ENCODE assay signal across 1 cellular context in the genomic region with DNA sequence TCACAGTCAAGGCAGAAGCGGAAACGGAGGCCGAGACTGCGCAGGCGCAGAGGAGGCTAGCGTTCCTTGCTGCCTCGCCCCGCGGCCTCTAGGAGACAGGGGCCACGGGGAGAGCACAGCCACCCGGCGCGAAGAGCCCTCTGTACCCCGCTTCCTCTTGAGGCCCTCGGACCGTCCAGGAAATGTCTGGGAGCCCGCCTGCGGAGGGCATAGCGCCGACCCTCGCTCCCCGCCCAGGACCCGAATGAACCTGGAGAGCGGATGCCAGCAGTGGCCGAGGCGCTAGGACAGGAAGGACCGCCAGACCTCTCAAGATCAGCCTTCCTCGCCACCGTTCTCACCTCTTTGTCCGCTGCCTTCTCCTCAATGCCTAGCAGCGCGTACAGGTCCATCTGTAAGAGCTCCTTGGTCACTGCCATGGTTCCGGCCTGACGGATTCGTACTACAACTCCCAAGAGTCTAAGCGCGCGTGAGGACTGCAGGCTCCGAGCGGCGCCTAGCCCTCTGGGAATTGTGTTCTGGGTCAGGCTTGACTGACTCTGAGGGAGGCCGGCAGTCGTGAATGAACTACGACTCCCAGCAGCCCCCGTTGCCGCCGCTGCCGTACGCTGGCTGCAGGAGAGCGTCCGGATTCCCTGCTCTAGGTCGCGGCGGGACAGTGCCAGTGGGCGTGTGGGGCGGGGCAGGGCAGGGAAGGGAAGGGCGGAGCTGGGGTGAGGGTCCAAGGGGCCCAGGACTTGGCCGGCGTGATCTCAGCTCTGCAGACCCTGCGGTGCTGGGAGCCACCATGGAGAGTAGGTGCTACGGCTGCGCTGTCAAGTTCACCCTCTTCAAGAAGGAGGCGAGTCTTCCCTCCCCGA.
TF ChIP-seq lines count a peak whose summit lies in the region.

A gene with protein sequence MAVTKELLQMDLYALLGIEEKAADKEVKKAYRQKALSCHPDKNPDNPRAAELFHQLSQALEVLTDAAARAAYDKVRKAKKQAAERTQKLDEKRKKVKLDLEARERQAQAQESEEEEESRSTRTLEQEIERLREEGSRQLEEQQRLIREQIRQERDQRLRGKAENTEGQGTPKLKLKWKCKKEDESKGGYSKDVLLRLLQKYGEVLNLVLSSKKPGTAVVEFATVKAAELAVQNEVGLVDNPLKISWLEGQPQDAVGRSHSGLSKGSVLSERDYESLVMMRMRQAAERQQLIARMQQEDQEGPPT (minus strand): TSS at position 446 of the 860 bp plus-strand sequence. CDS start 27 bp downstream, at position 419.
A gene with protein sequence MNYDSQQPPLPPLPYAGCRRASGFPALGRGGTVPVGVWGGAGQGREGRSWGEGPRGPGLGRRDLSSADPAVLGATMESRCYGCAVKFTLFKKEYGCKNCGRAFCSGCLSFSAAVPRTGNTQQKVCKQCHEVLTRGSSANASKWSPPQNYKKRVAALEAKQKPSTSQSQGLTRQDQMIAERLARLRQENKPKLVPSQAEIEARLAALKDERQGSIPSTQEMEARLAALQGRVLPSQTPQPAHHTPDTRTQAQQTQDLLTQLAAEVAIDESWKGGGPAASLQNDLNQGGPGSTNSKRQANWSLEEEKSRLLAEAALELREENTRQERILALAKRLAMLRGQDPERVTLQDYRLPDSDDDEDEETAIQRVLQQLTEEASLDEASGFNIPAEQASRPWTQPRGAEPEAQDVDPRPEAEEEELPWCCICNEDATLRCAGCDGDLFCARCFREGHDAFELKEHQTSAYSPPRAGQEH (plus strand): TSS at position 62 of the 860 bp plus-strand sequence. CDS start 501 bp downstream, at position 563.

TF ChIP-seq in K562, 482 proteins besides CTCF, POLR2A, EP300 and RAD21 (continued from another document and continues in another):
- TF ChIP-seq, protein P1, sequence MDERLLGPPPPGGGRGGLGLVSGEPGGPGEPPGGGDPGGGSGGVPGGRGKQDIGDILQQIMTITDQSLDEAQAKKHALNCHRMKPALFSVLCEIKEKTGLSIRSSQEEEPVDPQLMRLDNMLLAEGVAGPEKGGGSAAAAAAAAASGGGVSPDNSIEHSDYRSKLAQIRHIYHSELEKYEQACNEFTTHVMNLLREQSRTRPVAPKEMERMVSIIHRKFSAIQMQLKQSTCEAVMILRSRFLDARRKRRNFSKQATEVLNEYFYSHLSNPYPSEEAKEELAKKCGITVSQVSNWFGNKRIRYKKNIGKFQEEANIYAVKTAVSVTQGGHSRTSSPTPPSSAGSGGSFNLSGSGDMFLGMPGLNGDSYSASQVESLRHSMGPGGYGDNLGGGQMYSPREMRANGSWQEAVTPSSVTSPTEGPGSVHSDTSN (CRISPR knock-in tag; IDR thresholded peaks at IDR 0.05; ENCODE audit: low read depth), result no peak
- TF ChIP-seq, protein P1 (tag; conservative IDR thresholded peaks at IDR 0.05; ENCODE audit: low read depth), result no peak
- TF ChIP-seq TGIF2 (CRISPR knock-in tag; IDR thresholded peaks at IDR 0.05), result no peak
- TF ChIP-seq, protein P2, sequence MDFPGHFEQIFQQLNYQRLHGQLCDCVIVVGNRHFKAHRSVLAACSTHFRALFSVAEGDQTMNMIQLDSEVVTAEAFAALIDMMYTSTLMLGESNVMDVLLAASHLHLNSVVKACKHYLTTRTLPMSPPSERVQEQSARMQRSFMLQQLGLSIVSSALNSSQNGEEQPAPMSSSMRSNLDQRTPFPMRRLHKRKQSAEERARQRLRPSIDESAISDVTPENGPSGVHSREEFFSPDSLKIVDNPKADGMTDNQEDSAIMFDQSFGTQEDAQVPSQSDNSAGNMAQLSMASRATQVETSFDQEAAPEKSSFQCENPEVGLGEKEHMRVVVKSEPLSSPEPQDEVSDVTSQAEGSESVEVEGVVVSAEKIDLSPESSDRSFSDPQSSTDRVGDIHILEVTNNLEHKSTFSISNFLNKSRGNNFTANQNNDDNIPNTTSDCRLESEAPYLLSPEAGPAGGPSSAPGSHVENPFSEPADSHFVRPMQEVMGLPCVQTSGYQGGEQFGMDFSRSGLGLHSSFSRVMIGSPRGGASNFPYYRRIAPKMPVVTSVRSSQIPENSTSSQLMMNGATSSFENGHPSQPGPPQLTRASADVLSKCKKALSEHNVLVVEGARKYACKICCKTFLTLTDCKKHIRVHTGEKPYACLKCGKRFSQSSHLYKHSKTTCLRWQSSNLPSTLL (IDR thresholded peaks at IDR 0.05), result no peak
- TF ChIP-seq, protein P3, sequence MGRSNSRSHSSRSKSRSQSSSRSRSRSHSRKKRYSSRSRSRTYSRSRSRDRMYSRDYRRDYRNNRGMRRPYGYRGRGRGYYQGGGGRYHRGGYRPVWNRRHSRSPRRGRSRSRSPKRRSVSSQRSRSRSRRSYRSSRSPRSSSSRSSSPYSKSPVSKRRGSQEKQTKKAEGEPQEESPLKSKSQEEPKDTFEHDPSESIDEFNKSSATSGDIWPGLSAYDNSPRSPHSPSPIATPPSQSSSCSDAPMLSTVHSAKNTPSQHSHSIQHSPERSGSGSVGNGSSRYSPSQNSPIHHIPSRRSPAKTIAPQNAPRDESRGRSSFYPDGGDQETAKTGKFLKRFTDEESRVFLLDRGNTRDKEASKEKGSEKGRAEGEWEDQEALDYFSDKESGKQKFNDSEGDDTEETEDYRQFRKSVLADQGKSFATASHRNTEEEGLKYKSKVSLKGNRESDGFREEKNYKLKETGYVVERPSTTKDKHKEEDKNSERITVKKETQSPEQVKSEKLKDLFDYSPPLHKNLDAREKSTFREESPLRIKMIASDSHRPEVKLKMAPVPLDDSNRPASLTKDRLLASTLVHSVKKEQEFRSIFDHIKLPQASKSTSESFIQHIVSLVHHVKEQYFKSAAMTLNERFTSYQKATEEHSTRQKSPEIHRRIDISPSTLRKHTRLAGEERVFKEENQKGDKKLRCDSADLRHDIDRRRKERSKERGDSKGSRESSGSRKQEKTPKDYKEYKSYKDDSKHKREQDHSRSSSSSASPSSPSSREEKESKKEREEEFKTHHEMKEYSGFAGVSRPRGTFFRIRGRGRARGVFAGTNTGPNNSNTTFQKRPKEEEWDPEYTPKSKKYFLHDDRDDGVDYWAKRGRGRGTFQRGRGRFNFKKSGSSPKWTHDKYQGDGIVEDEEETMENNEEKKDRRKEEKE (IDR thresholded peaks at IDR 0.05; ENCODE audit: borderline replicate concordance in 1 of 2, control insufficient read depth in 1 of 2, low read depth in 2 of 2, low read length in 1 of 2), result no peak
- TF ChIP-seq ZSCAN32 (CRISPR knock-in tag; IDR thresholded peaks at IDR 0.05), result no peak
- TF ChIP-seq, protein P4, sequence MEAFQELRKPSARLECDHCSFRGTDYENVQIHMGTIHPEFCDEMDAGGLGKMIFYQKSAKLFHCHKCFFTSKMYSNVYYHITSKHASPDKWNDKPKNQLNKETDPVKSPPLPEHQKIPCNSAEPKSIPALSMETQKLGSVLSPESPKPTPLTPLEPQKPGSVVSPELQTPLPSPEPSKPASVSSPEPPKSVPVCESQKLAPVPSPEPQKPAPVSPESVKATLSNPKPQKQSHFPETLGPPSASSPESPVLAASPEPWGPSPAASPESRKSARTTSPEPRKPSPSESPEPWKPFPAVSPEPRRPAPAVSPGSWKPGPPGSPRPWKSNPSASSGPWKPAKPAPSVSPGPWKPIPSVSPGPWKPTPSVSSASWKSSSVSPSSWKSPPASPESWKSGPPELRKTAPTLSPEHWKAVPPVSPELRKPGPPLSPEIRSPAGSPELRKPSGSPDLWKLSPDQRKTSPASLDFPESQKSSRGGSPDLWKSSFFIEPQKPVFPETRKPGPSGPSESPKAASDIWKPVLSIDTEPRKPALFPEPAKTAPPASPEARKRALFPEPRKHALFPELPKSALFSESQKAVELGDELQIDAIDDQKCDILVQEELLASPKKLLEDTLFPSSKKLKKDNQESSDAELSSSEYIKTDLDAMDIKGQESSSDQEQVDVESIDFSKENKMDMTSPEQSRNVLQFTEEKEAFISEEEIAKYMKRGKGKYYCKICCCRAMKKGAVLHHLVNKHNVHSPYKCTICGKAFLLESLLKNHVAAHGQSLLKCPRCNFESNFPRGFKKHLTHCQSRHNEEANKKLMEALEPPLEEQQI (IDR thresholded peaks at IDR 0.05), result no peak
- TF ChIP-seq, protein P5, sequence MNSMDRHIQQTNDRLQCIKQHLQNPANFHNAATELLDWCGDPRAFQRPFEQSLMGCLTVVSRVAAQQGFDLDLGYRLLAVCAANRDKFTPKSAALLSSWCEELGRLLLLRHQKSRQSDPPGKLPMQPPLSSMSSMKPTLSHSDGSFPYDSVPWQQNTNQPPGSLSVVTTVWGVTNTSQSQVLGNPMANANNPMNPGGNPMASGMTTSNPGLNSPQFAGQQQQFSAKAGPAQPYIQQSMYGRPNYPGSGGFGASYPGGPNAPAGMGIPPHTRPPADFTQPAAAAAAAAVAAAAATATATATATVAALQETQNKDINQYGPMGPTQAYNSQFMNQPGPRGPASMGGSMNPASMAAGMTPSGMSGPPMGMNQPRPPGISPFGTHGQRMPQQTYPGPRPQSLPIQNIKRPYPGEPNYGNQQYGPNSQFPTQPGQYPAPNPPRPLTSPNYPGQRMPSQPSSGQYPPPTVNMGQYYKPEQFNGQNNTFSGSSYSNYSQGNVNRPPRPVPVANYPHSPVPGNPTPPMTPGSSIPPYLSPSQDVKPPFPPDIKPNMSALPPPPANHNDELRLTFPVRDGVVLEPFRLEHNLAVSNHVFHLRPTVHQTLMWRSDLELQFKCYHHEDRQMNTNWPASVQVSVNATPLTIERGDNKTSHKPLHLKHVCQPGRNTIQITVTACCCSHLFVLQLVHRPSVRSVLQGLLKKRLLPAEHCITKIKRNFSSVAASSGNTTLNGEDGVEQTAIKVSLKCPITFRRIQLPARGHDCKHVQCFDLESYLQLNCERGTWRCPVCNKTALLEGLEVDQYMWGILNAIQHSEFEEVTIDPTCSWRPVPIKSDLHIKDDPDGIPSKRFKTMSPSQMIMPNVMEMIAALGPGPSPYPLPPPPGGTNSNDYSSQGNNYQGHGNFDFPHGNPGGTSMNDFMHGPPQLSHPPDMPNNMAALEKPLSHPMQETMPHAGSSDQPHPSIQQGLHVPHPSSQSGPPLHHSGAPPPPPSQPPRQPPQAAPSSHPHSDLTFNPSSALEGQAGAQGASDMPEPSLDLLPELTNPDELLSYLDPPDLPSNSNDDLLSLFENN (IDR thresholded peaks at IDR 0.05; ENCODE audit: low read depth in 2 of 2, low read length in 2 of 2), result 0 out of 4 replicates have a peak, but pooled peaks of 1 of the 2 experiments have one; percentile 19
- TF ChIP-seq KLF1 (tag; IDR thresholded peaks at IDR 0.05), result peak; percentile 64; the same call in 1 of the 2 replicates
- no peak for TF ChIP-seq ARHGAP35 (IDR thresholded peaks at IDR 0.05; ENCODE audit: partially characterized antibody)
- TF ChIP-seq PHB (CRISPR knock-in tag; IDR thresholded peaks at IDR 0.05), result 0 out of 2 replicates have a peak, but pooled peaks have one; percentile 40
- TF ChIP-seq HLTF (IDR thresholded peaks at IDR 0.05), result peak; percentile 36; the same call in 1 of the 2 replicates
- TF ChIP-seq HIVEP1 (CRISPR knock-in tag; IDR thresholded peaks at IDR 0.05), result 0 out of 2 replicates have a peak, but pooled peaks have one; percentile 65
- TF ChIP-seq, protein P6, sequence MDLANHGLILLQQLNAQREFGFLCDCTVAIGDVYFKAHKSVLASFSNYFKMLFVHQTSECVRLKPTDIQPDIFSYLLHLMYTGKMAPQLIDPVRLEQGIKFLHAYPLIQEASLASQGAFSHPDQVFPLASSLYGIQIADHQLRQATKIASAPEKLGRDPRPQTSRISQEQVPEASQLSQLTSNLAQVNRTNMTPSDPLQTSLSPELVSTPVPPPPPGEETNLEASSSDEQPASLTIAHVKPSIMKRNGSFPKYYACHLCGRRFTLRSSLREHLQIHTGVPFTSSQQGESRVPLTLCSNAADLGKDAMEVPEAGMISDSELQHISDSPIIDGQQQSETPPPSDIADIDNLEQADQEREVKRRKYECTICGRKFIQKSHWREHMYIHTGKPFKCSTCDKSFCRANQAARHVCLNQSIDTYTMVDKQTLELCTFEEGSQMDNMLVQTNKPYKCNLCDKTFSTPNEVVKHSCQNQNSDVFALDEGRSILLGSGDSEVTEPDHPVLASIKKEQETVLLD (IDR thresholded peaks at IDR 0.05), result peak; percentile 89
- no peak for TF ChIP-seq ATF1 (CRISPR knock-in tag; IDR thresholded peaks at IDR 0.05)
- TF ChIP-seq ATF1 (tag; IDR thresholded peaks at IDR 0.05), result peak; percentile 93
- TF ChIP-seq PCBP1 (IDR thresholded peaks at IDR 0.05; ENCODE audit: low read depth, low read length, poor library complexity, severe bottlenecking), result peak; percentile 35
- TF ChIP-seq, protein P7, sequence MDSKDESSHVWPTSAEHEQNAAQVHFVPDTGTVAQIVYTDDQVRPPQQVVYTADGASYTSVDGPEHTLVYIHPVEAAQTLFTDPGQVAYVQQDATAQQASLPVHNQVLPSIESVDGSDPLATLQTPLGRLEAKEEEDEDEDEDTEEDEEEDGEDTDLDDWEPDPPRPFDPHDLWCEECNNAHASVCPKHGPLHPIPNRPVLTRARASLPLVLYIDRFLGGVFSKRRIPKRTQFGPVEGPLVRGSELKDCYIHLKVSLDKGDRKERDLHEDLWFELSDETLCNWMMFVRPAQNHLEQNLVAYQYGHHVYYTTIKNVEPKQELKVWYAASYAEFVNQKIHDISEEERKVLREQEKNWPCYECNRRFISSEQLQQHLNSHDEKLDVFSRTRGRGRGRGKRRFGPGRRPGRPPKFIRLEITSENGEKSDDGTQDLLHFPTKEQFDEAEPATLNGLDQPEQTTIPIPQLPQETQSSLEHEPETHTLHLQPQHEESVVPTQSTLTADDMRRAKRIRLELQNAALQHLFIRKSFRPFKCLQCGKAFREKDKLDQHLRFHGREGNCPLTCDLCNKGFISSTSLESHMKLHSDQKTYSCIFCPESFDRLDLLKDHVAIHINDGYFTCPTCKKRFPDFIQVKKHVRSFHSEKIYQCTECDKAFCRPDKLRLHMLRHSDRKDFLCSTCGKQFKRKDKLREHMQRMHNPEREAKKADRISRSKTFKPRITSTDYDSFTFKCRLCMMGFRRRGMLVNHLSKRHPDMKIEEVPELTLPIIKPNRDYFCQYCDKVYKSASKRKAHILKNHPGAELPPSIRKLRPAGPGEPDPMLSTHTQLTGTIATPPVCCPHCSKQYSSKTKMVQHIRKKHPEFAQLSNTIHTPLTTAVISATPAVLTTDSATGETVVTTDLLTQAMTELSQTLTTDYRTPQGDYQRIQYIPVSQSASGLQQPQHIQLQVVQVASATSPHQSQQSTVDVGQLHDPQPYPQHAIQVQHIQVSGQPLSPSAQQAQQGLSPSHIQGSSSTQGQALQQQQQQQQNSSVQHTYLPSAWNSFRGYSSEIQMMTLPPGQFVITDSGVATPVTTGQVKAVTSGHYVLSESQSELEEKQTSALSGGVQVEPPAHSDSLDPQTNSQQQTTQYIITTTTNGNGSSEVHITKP (IDR thresholded peaks at IDR 0.05; ENCODE audit: partially characterized antibody), result no peak
- TF ChIP-seq GABPA (tag; conservative IDR thresholded peaks at IDR 0.05; ENCODE audit: low read depth), result peak; percentile 69
- TF ChIP-seq NRF1 (conservative IDR thresholded peaks at IDR 0.05 in 1 of 2, IDR thresholded peaks at IDR 0.05 in 1 of 2), result peak; percentile 96
- TF ChIP-seq ETV5 (CRISPR knock-in tag; IDR thresholded peaks at IDR 0.05; ENCODE audit: low read depth), result no peak; the same call in 1 of the 2 replicates
- TF ChIP-seq ZNF766 (CRISPR knock-in tag; conservative IDR thresholded peaks at IDR 0.05), result peak; percentile 92
- TF ChIP-seq MAFG (tag; conservative IDR thresholded peaks at IDR 0.05), result no peak
- TF ChIP-seq TCF7 (IDR thresholded peaks at IDR 0.05; ENCODE audit: borderline replicate concordance), result 0 out of 2 replicates have a peak, but pooled peaks have one; percentile 13
